Comparison of ENCODE assay signal across 25 cellular contexts in the genomic region with DNA sequence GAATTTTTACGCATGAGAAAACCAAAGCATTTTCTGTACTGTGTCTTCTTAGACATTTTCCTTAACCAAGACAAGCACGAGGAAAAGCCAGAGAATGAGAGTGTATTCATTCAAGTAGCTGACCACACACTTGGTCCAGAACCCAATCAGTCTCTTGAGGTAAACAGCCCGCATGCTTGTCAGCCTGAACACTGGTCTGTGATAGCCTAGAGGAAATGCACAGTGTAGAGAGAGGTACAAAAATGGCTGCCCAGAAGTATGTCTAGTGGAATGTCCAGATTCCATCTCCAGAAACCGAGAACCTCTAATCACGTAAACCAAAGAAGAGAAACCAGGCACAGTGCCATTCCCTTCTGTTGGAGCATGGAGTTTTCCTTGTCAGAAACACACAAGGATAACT.
"Had no signal": no experiment of that assay in that cellular context is flagged by ENCODE, and none has a peak within 500 bp of the region (broad histone marks: within the 10 kb centered on the region; RNA-seq: fewer than 3 reads in every experiment).

No MANE protein-coding gene starts in this region.

- H3K36me3 ChIP-seq: neutrophil, ovary, stomach, thyroid gland had no signal

- H3K4me3 ChIP-seq: ovary, psoas muscle, stomach, thyroid gland had no signal

- H3K27me3 ChIP-seq: neutrophil, ovary, stomach, thyroid gland had no signal

- H3K4me1 ChIP-seq: psoas muscle, stomach, thyroid gland had no signal

- FAIRE-seq: bronchial epithelial cell, frontal cortex, keratinocyte had no signal

- H3K27ac ChIP-seq: neutrophil, ovary, psoas muscle, stomach, thyroid gland had no signal

- ATAC-seq: esophagus mucosa; left cardiac atrium; left ventricle myocardium superior; psoas muscle; stimulated activated naive B cell treated with anti-CD40 and anti-IgM and Interleukin-4, amounts not matched to agents 10 μg/mL and 1 μg/mL and 100 μg/mL, for 72 hours had no signal

- DNase-seq: activated CD4-positive, alpha-beta T cell treated with anti-CD3 and anti-CD28 coated beads for 4 hours; activated CD4-positive, alpha-beta T cell treated with anti-CD3 and anti-CD28 coated beads, Interleukin-2, amount 50 U/mL, for 4 hours; activated CD8-positive, alpha-beta memory T cell treated with anti-CD3 and anti-CD28 coated beads for 24 hours; activated effector memory CD4-positive, alpha-beta T cell treated with anti-CD3 and anti-CD28 coated beads, Interleukin-2, amount 50 U/mL, for 16 hours; activated naive CD4-positive, alpha-beta T cell treated with anti-CD3 and anti-CD28 coated beads, Interleukin-2, amount 10 ng/mL, durations not matched to agents 7 days and 5 days; activated naive CD8-positive, alpha-beta T cell treated with anti-CD3 and anti-CD28 coated beads, Interleukin-2, amount 10 ng/mL, durations not matched to agents 7 days and 5 days; amniotic stem cell; endodermal cell; glutamatergic neuron; left cardiac atrium; left ventricle myocardium superior; nephron progenitor cell; ovary; psoas muscle; stimulated activated CD4-positive, alpha-beta T cell treated with anti-CD3 and anti-CD28 coated beads, Interleukin-15, amount 100 ng/mL, for 24 hours; stimulated activated CD4-positive, alpha-beta T cell treated with anti-CD3 and anti-CD28 coated beads, Interleukin-2, amount 100 ng/mL, for 24 hours; stimulated activated naive B cell treated with anti-CD40 and anti-IgM and Interleukin-4, amounts not matched to agents 10 μg/mL and 1 μg/mL and 100 μg/mL, for 72 hours; stomach; T-helper 1 cell; thyroid gland had no signal

- H3K9me3 ChIP-seq: neutrophil, ovary, psoas muscle, stomach, thyroid gland had no signal
